ENCODE assay signal across 1 cellular context in the genomic region with DNA sequence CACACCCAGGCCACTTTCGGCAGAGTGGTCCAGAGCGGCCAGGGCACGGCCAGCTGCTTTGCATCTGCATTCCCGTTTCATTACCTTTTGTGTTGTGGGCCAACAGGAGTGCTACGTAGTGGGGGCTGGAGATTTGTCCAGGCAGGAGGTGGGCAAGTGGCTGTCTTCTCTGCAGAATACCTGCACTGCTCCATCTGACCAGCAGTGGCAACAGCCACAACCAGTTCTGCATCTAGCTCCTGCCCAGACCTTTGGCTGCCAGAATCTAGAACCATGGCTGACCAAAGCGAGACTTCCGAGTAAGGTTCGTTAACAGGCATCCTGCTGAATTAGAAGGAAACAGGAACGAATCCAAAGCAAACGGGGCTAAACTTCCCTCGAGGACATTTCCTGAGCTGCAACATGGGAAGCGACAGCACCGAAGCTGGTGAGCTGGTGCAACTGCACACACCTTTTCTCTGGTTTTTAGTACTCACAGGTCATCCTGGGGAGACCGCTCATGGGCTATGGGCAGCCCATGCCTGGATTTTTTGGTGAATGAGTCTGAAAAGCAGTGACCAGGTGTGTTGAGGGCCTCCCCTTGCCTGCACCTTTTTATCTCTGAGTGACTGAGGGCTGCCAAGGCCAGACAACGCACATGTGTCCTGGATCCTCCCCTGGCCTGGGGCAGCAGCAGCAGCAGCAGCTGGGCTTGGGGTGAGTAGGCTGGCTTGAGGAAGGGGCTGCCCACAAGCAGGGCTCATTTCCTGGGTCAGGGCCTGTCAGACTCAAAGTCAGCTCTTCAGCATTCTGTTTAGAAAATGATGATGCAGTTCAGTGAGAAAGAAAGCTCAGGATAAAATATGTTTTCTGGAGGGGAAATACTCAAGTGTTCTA.
TF ChIP-seq lines count a peak whose summit lies in the region.

No MANE protein-coding gene starts in this region.

TF ChIP-seq in GM12878, 131 proteins besides CTCF, POLR2A, EP300 and RAD21:
- TF ChIP-seq EED (IDR thresholded peaks at IDR 0.05; ENCODE audit: low read depth) (no peak), MTA3 (IDR thresholded peaks at IDR 0.05; ENCODE audit: borderline replicate concordance, low read length) (0 out of 2 replicates have a peak, but pooled peaks have one; percentile 13), SRF (IDR thresholded peaks at IDR 0.05; ENCODE audit: low read depth in 2 of 2, low read length in 2 of 2) (peak; percentile 12 to 60; a peak in 2 of 4 replicates), E2F4 (IDR thresholded peaks at IDR 0.05; ENCODE audit: low read depth, low read length) (no peak), IKZF1 (conservative IDR thresholded peaks at IDR 0.05) (no peak), KAT2A (conservative IDR thresholded peaks at IDR 0.05; ENCODE audit: control insufficient read depth, low read depth, low read length) (no peak), GABPA (IDR thresholded peaks at IDR 0.05; ENCODE audit: low read depth) (no peak), YY1 (IDR thresholded peaks at IDR 0.05; ENCODE audit: low read depth, low read length) (0 out of 2 replicates have a peak, but pooled peaks have one; percentile 13), CBX5 (IDR thresholded peaks at IDR 0.05; ENCODE audit: low read depth) (peak; percentile 11; the same call in 1 of the 2 replicates), MLLT1 (IDR thresholded peaks at IDR 0.05) (no peak)
- TF ChIP-seq, protein P1, sequence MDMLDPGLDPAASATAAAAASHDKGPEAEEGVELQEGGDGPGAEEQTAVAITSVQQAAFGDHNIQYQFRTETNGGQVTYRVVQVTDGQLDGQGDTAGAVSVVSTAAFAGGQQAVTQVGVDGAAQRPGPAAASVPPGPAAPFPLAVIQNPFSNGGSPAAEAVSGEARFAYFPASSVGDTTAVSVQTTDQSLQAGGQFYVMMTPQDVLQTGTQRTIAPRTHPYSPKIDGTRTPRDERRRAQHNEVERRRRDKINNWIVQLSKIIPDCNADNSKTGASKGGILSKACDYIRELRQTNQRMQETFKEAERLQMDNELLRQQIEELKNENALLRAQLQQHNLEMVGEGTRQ (IDR thresholded peaks at IDR 0.05; ENCODE audit: borderline replicate concordance, low read depth, low read length): no peak
- TF ChIP-seq, protein P2, sequence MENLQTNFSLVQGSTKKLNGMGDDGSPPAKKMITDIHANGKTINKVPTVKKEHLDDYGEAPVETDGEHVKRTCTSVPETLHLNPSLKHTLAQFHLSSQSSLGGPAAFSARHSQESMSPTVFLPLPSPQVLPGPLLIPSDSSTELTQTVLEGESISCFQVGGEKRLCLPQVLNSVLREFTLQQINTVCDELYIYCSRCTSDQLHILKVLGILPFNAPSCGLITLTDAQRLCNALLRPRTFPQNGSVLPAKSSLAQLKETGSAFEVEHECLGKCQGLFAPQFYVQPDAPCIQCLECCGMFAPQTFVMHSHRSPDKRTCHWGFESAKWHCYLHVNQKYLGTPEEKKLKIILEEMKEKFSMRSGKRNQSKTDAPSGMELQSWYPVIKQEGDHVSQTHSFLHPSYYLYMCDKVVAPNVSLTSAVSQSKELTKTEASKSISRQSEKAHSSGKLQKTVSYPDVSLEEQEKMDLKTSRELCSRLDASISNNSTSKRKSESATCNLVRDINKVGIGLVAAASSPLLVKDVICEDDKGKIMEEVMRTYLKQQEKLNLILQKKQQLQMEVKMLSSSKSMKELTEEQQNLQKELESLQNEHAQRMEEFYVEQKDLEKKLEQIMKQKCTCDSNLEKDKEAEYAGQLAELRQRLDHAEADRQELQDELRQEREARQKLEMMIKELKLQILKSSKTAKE (IDR thresholded peaks at IDR 0.05; ENCODE audit: low read depth, poor library complexity, severe bottlenecking): no peak
